In the genomic region with DNA sequence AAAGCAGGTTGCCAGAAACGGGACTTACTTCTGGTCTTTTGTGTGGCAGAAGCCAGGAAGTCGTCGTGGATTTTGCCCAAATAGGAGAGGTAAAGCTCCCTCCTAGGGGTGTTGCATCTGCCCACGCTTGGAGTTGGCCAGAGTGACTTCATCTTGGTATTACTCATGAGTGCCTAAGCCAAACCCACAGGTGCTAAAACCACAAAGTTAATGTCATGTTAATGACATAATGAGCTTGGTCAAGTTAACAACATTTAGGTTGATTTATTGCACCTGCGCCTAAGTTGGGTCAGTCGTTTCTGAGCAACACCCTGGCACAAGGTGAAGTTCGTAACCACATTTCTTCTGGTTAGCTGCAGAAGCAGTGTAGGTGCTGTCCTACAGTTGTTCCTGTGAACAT, we compare ENCODE assay signal across 8 cellular contexts.
A peak's percentile ranks its signal among the peaks of the same experiment; 100 is the strongest.
DNase-seq lines count a peak whose midpoint lies in the region; ATAC-seq and TF ChIP-seq lines count a peak whose summit lies in the region.

No MANE protein-coding gene starts in this region.

- no peaks in the 10 kb centered on the region for H3K4me1 ChIP-seq in HAP-1

- H3K4me3 ChIP-seq in GM12865 (ENCODE audit: low read depth, low read length) (no peak overlapping the region), fibroblast of mammary gland (ENCODE audit: control insufficient read depth, low read depth, low read length) (no peak overlapping the region), HAP-1 (no peak overlapping the region)

- peak; percentile 65 for DNase-seq in GM12865 (ENCODE audit: low read depth)
- peak; percentile 64 for DNase-seq in RWPE1 (ENCODE audit: low spot score)
- peak; percentile 54 for DNase-seq in fibroblast of mammary gland (ENCODE audit: low read depth)
- no peak for DNase-seq in HAP-1 (ENCODE audit: low spot score in 2 of 2)
- DNase-seq in germinal center (ENCODE audit: low spot score): no peak
- no peak for DNase-seq in NOMO-1 treated with DMSO at 0.1 percent for 48 hours (lab: John Stamatoyannopoulos, UW; ENCODE audit: unreplicated experiment)

- CTCF ChIA-PET in RWPE1 (lab: Yijun Ruan, JAX): interaction anchor here (0.7 to 1.2 kb wide), 2 partner anchors 11 to 50 kb away, joined by 4 read pairs; no protein-coding TSS in a partner anchor

- H3K27ac ChIP-seq in RWPE1: no peak overlapping the region

- H3K9me3 ChIP-seq in HAP-1: no peaks in the 10 kb centered on the region

- in situ Hi-C loops in HAP-1 (cut with MboI; ENCODE audit: low sequenced_read_pairs): no loop called here

- H3K27me3 ChIP-seq in HAP-1 (ENCODE audit: low read depth): no peaks in the 10 kb centered on the region

- POLR2A ChIA-PET in RWPE1 (lab: Yijun Ruan, JAX; ENCODE audit: low non-redundant PET): no interaction called here

- no peak for TF ChIP-seq CTCF in GM12865 (IDR thresholded peaks at IDR 0.05; ENCODE audit: insufficient read depth, low read depth, low read length, missing control alignments)
- no peak for TF ChIP-seq CTCF in RWPE1 (conservative IDR thresholded peaks at IDR 0.05; ENCODE audit: low read depth)
- TF ChIP-seq CTCF in fibroblast of mammary gland (conservative IDR thresholded peaks at IDR 0.05; ENCODE audit: control insufficient read depth, insufficient read depth, low read depth, low read length): no peak

- no peaks in the 10 kb centered on the region for H3K36me3 ChIP-seq in HAP-1 (replicated peaks)

- peak; percentile 55 for ATAC-seq in HG02588 (IDR thresholded peaks at IDR 0.05; ENCODE audit: unreplicated experiment)
- ATAC-seq in HG03571 (IDR thresholded peaks at IDR 0.05; ENCODE audit: unreplicated experiment): no peak

Comparison
In these comparisons a context has a peak if more than half of its experiments do, and no peak if none do; other contexts are left out.
1. DNase-seq: peak in GM12865 (single experiment), RWPE1 (single experiment) and fibroblast of mammary gland (single experiment); none in HAP-1 (0 of 2), germinal center (single experiment) and NOMO-1 treated with DMSO at 0.1 percent for 48 hours (single experiment).